In the genomic region with DNA sequence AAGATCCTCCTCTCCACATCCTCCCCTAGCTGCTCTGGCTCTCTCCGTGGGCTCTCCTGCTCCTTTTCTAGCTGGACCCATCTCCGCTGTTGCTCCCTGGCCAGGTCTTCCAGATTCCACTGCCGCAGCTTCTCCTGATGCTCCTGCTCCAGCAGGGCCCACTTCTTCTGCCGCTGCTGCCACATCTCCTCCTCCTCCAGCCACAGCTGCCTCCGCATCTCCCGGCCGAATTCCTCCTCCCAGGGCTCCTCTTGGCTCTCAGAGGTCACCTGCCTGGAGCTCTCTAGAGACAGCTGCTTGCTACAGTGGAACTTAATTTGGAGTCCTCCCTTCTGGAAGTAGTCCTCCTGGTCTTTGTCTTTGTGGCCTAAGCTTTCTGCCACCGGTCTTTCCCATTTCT, we compare ENCODE assay signal across 20 cellular contexts. TPM values are rescaled to one million over a fixed set of nuclear protein-coding genes. Genes with fewer than 3 reads are reported as not detected.
DNase-seq lines count a peak whose midpoint lies in the region; ATAC-seq lines count a peak whose summit lies in the region.
"Had no signal": no experiment of that assay in that cellular context is flagged by ENCODE, and none has a peak within 500 bp of the region (broad histone marks: within the 10 kb centered on the region; RNA-seq: fewer than 3 reads in every experiment).

No MANE protein-coding gene starts in this region.

- H4K91ac ChIP-seq in neuronal stem cell (ENCODE audit: low read depth, low read length, poor library complexity) = no peak overlapping the region

- H3K4me1 Mint-ChIP-seq in activated T-cell treated with anti-CD3 and anti-CD28 coated beads, Interleukin-2, amount 50 U/mL, for 72 hours (ENCODE audit: low read depth) = peaks cover 2% of the 10 kb centered on the region
- H3K4me1 Mint-ChIP-seq in activated T-cell treated with anti-CD3 and anti-CD28 coated beads, Interleukin-2, amount 50 U/mL, for 4 hours (ENCODE audit: low read depth) = no peaks in the 10 kb centered on the region

- H2AFZ ChIP-seq in neuronal stem cell (ENCODE audit: low read length) = no peak overlapping the region

- H3K18ac ChIP-seq in neuronal stem cell (ENCODE audit: low read length) = no peak overlapping the region

- H3K36me3 ChIP-seq in neuronal stem cell (replicated peaks in 1 of 2; ENCODE audit: control insufficient read depth in 2 of 2, insufficient read depth in 2 of 2, low read length in 2 of 2) = peaks cover 1 to 3% of the 10 kb centered on the region in 2 donors

- no peak overlapping the region for H3K4me3 Mint-ChIP-seq in activated T-cell treated with anti-CD3 and anti-CD28 coated beads, Interleukin-2, amount 50 U/mL, for 72 hours
- H3K4me3 Mint-ChIP-seq in activated T-cell treated with anti-CD3 and anti-CD28 coated beads, Interleukin-2, amount 50 U/mL, for 4 hours = no peak overlapping the region
- H3K4me3 Mint-ChIP-seq: CD4-positive, alpha-beta memory T cell had no signal

- H2BK12ac ChIP-seq in neuronal stem cell (ENCODE audit: low read length) = no peak overlapping the region

- H3K23ac ChIP-seq in neuronal stem cell (ENCODE audit: low read depth, low read length, poor library complexity) = no peak overlapping the region

- no peak overlapping the region for H3K4ac ChIP-seq in neuronal stem cell (ENCODE audit: low read length)

- no peak overlapping the region for H3K14ac ChIP-seq in neuronal stem cell (ENCODE audit: low read length)

- no peak overlapping the region for H4K8ac ChIP-seq in neuronal stem cell (ENCODE audit: low read depth, low read length)

- H3K79me1 ChIP-seq in neuronal stem cell (ENCODE audit: low read depth, low read length) = no peaks in the 10 kb centered on the region

- H3K9ac ChIP-seq in neuronal stem cell (ENCODE audit: low read depth, low read length, poor library complexity) = no peak overlapping the region

- H3K27ac ChIP-seq in neuronal stem cell (replicated peaks; ENCODE audit: low read length) = no peak overlapping the region
- H3K27ac ChIP-seq: A549 had no signal

- no peaks in the 10 kb centered on the region for H3K27me3 ChIP-seq in neuronal stem cell (ENCODE audit: control insufficient read depth in 3 of 3, insufficient read depth in 3 of 3, low read depth in 1 of 3, low read length in 3 of 3)

- ATAC-seq in activated T-cell treated with anti-CD3 and anti-CD28 coated beads, Interleukin-2, amount 50 U/mL, for 72 hours (replicated peaks in 1 of 2) = no peak
- ATAC-seq in activated T-cell treated with anti-CD3 and anti-CD28 coated beads, Interleukin-2, amount 50 U/mL, for 4 hours = no peak
- ATAC-seq: GM12878 had no signal

- no peak overlapping the region for H2BK120ac ChIP-seq in neuronal stem cell (ENCODE audit: low read depth, low read length)

- H3K9me3 ChIP-seq in neuronal stem cell (replicated peaks in 1 of 2; ENCODE audit: control insufficient read depth in 2 of 2, insufficient read depth in 1 of 2, low read depth in 1 of 2, low read length in 2 of 2) = peaks cover 0 to 1% of the 10 kb centered on the region in 2 donors
- H3K9me3 ChIP-seq: A549 had no signal

- no peak overlapping the region for H3K4me2 ChIP-seq in neuronal stem cell (ENCODE audit: insufficient read depth, low read length, poor library complexity, severe bottlenecking)
- H3K4me2 ChIP-seq: A549 had no signal

- H3K27me3 Mint-ChIP-seq in activated T-cell treated with anti-CD3 and anti-CD28 coated beads, Interleukin-2, amount 50 U/mL, for 72 hours (ENCODE audit: low read depth) = no peaks in the 10 kb centered on the region
- H3K27me3 Mint-ChIP-seq in activated T-cell treated with anti-CD3 and anti-CD28 coated beads, Interleukin-2, amount 50 U/mL, for 4 hours (ENCODE audit: low read depth) = no peaks in the 10 kb centered on the region
- H3K27me3 Mint-ChIP-seq: CD4-positive, alpha-beta memory T cell had no signal

- peak overlapping the region; percentile 25 for H3K27ac Mint-ChIP-seq in activated T-cell treated with anti-CD3 and anti-CD28 coated beads, Interleukin-2, amount 50 U/mL, for 72 hours

- H2AK5ac ChIP-seq in neuronal stem cell (ENCODE audit: low read depth, low read length) = peak overlapping the region; percentile 32

- DNase-seq in activated T-cell treated with anti-CD3 and anti-CD28 coated beads, Interleukin-2, amount 50 U/mL, for 72 hours = no peak
- no peak for DNase-seq in activated T-cell treated with anti-CD3 and anti-CD28 coated beads, Interleukin-2, amount 50 U/mL, for 4 hours
- DNase-seq in islet precursor cell (peak; percentile 51), neuronal stem cell (ENCODE audit: low spot score) (no peak), MV-4-11 (lab: John Stamatoyannopoulos, UW) (no peak), DMS79 treated with DMSO at 0.1 percent for 48 hours (lab: John Stamatoyannopoulos, UW) (no peak), SKM-1 (lab: John Stamatoyannopoulos, UW; ENCODE audit: unreplicated experiment) (no peak)
- DNase-seq: 8988T; ACHN; C1 segment of cervical spinal cord; Calu3; CD4-positive, alpha-beta memory T cell; COR-L47; DMS53; DND-41; GOT3; H7; HCEC 1CT had no signal

- H3K4me1 ChIP-seq in neuronal stem cell (ENCODE audit: control insufficient read depth in 2 of 2, insufficient read depth in 1 of 2, low read depth in 1 of 2, low read length in 2 of 2) = peaks cover 0 to 1% of the 10 kb centered on the region in 2 donors
- H3K4me1 ChIP-seq: A549 had no signal

- H3K4me3 ChIP-seq in neuronal stem cell (ENCODE audit: low read length in 2 of 2) = no peak overlapping the region
- H3K4me3 ChIP-seq: A549, GM12878 had no signal

- H3K9me3 Mint-ChIP-seq in activated T-cell treated with anti-CD3 and anti-CD28 coated beads, Interleukin-2, amount 50 U/mL, for 72 hours = no peaks in the 10 kb centered on the region
- H3K9me3 Mint-ChIP-seq in activated T-cell treated with anti-CD3 and anti-CD28 coated beads, Interleukin-2, amount 50 U/mL, for 4 hours = no peaks in the 10 kb centered on the region

- H2BK5ac ChIP-seq in neuronal stem cell (ENCODE audit: low read length) = no peak overlapping the region

- no CpG with 5 or more reads among the region's 8 CpGs for WGBS in neuronal stem cell (ENCODE audit: extremely low coverage in 2 of 2, insufficient read length in 2 of 2, insufficient replicate concordance in 1 of 2), 2 donors

- no peaks in the 10 kb centered on the region for H3K36me3 Mint-ChIP-seq in activated T-cell treated with anti-CD3 and anti-CD28 coated beads, Interleukin-2, amount 50 U/mL, for 72 hours (ENCODE audit: insufficient read depth in 2 of 2)
- no peaks in the 10 kb centered on the region for H3K36me3 Mint-ChIP-seq in activated T-cell treated with anti-CD3 and anti-CD28 coated beads, Interleukin-2, amount 50 U/mL, for 4 hours (ENCODE audit: insufficient read depth)
- H3K36me3 Mint-ChIP-seq: CD4-positive, alpha-beta memory T cell had no signal

- H2BK15ac ChIP-seq in neuronal stem cell (ENCODE audit: low read length) = no peak overlapping the region

RNA-seq across cellular contexts. Expression of a gene that starts 5.5 kb away (rescaled TPM):
- under 1 TPM; 0.74 to 0.82 TPM for total RNA-seq in activated T-cell treated with anti-CD3 and anti-CD28 coated beads, Interleukin-2, amount 50 U/mL, for 72 hours
- under 1 TPM; 0.28 to 0.38 (median 0.37) TPM for total RNA-seq in activated T-cell treated with anti-CD3 and anti-CD28 coated beads, Interleukin-2, amount 50 U/mL, for 4 hours
- polyA plus RNA-seq in neuronal stem cell (2013, experiment 1 of 2) = 0.18 TPM
- polyA plus RNA-seq in neuronal stem cell (2013, experiment 2 of 2) = 0.14 TPM

RNA-seq across cellular contexts. Expression of a gene that starts 23.4 kb away (rescaled TPM):
- total RNA-seq in activated T-cell treated with anti-CD3 and anti-CD28 coated beads, Interleukin-2, amount 50 U/mL, for 72 hours = 10 to 100 TPM in 1 of 2 donors, 1 to 10 TPM in 1; 8.5 to 14.0 TPM
- total RNA-seq in activated T-cell treated with anti-CD3 and anti-CD28 coated beads, Interleukin-2, amount 50 U/mL, for 4 hours = 10 to 100 TPM in 2 of 3 donors, 1 to 10 TPM in 1; 8.0 to 10.9 (median 10.6) TPM
- polyA plus RNA-seq in neuronal stem cell (2013, experiment 1 of 2) = 20.1 TPM
- 20.2 TPM for polyA plus RNA-seq in neuronal stem cell (2013, experiment 2 of 2)

RNA-seq across cellular contexts. Expression of a gene that starts 32.0 kb away (rescaled TPM):
- total RNA-seq in activated T-cell treated with anti-CD3 and anti-CD28 coated beads, Interleukin-2, amount 50 U/mL, for 72 hours = 10 to 100 TPM; 59.4 to 73.8 TPM
- 10 to 100 TPM; 83.9 to 98.7 (median 92.1) TPM for total RNA-seq in activated T-cell treated with anti-CD3 and anti-CD28 coated beads, Interleukin-2, amount 50 U/mL, for 4 hours
- 68.8 TPM for polyA plus RNA-seq in neuronal stem cell (2013, experiment 1 of 2)
- 67.4 TPM for polyA plus RNA-seq in neuronal stem cell (2013, experiment 2 of 2)
